Comparison of ENCODE assay signal across 24 cellular contexts in genomic region chr7:1370738-1371137, GRCh38.
"Had no signal": no experiment of that assay in that cellular context is flagged by ENCODE, and none has a peak within 500 bp of the region (broad histone marks: within the 10 kb centered on the region; RNA-seq: fewer than 3 reads in every experiment).

No MANE protein-coding gene starts in this region.

- ATAC-seq: effector memory CD8-positive, alpha-beta T cell; left lobe of liver; mucosa of descending colon; stimulated activated effector memory CD8-positive, alpha-beta T cell treated with anti-CD3 and anti-CD28 coated beads, Interleukin-12 subunit alpha, Interleukin-12 subunit beta, amount 100 ng/mL, for 72 hours had no signal

- H3K4me3 Mint-ChIP-seq: effector memory CD8-positive, alpha-beta T cell; mesothelial cell of epicardium; neural progenitor cell; stimulated activated effector memory CD8-positive, alpha-beta T cell treated with anti-CD3 and anti-CD28 coated beads, Interleukin-12 subunit alpha, Interleukin-12 subunit beta, amount 100 ng/mL, for 72 hours had no signal

- H3K4me3 ChIP-seq: mucosa of descending colon, neural progenitor cell, prostate gland, right atrium auricular region, sigmoid colon, stomach, thyroid gland had no signal

- H3K9ac ChIP-seq: neural progenitor cell had no signal

- H3K36me3 Mint-ChIP-seq: mesothelial cell of epicardium; neural progenitor cell; stimulated activated effector memory CD8-positive, alpha-beta T cell treated with anti-CD3 and anti-CD28 coated beads, Interleukin-12 subunit alpha, Interleukin-12 subunit beta, amount 100 ng/mL, for 72 hours had no signal

- DNase-seq: cortex of kidney; effector memory CD8-positive, alpha-beta T cell; erythroblast; mesenchymal stem cell; naive B cell; nucleus accumbens; sigmoid colon; stimulated activated CD4-positive, alpha-beta T cell treated with anti-CD3 and anti-CD28 coated beads, Interleukin-2, amount 100 ng/mL, for 24 hours; stimulated activated CD4-positive, alpha-beta T cell treated with anti-CD3 and anti-CD28 coated beads, Interleukin-4, amount 100 ng/mL, for 24 hours; stimulated activated naive CD4-positive, alpha-beta T cell treated with Interleukin-2 at 50 U/mL for 16 hours; stomach; thyroid gland; trophoblast cell had no signal

- H3K4me1 ChIP-seq: prostate gland, thyroid gland had no signal

- H3K4me2 ChIP-seq: neural progenitor cell had no signal

- H3K9me3 ChIP-seq: prostate gland, right atrium auricular region, thyroid gland had no signal

- H3K27ac Mint-ChIP-seq: effector memory CD8-positive, alpha-beta T cell; mesothelial cell of epicardium; naive B cell; nephron; neural progenitor cell; stimulated activated effector memory CD8-positive, alpha-beta T cell treated with anti-CD3 and anti-CD28 coated beads, Interleukin-12 subunit alpha, Interleukin-12 subunit beta, amount 100 ng/mL, for 72 hours had no signal

- H3K27ac ChIP-seq: neural progenitor cell, prostate gland, right atrium auricular region, sigmoid colon, stomach, thyroid gland had no signal

- FAIRE-seq: endometrium, frontal cortex, keratinocyte had no signal

- H3K9me3 Mint-ChIP-seq: effector memory CD8-positive, alpha-beta T cell; mesothelial cell of epicardium; neural progenitor cell; stimulated activated effector memory CD8-positive, alpha-beta T cell treated with anti-CD3 and anti-CD28 coated beads, Interleukin-12 subunit alpha, Interleukin-12 subunit beta, amount 100 ng/mL, for 72 hours had no signal

- H2AFZ ChIP-seq: neural progenitor cell had no signal

- H3K36me3 ChIP-seq: neural progenitor cell, prostate gland, right atrium auricular region, sigmoid colon, stomach, thyroid gland had no signal
